ENCODE assay signal across 13 cellular contexts in the genomic region with DNA sequence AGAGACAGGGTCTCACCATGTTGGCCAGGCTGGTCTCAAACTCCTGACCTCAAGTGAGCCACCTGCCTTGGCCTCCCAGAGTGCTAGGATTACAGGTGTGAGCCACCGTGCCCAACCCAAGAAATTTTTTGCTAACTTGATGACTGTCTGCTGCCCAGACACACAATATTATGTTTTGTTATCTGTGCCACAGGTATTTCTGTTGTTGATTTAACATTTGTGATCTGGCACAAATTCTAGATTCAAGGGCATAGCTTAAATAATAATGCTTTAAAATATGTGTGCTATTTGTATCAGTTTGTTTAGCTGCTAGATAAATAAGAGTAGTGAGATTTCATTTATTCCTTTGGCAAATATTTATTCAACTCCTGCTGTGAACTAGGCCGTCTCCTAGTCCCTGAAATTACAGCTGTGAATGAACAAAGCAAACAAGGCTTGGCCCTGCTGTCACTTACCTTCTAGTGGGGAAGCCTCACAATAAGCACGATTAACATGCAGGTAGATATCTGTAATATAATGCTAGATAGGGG. TPM values are rescaled to one million over a fixed set of nuclear protein-coding genes. Genes with fewer than 3 reads are reported as not detected.
A peak's percentile ranks its signal among the peaks of the same experiment; 100 is the strongest.
DNase-seq lines count a peak whose midpoint lies in the region; ATAC-seq, FAIRE-seq and TF ChIP-seq lines count a peak whose summit lies in the region.
"Had no signal": no experiment of that assay in that cellular context is flagged by ENCODE, and none has a peak within 500 bp of the region (broad histone marks: within the 10 kb centered on the region; RNA-seq: fewer than 3 reads in every experiment).

No MANE protein-coding gene starts in this region.

- H4K20me1 ChIP-seq in astrocyte (ENCODE audit: insufficient read depth, low read length), result peaks cover 55% of the 10 kb centered on the region

- H3K4me3 ChIP-seq in astrocyte (ENCODE audit: insufficient read depth, low read depth, low read length), result no peak overlapping the region
- H3K4me3 ChIP-seq: ovary had no signal

- H3K9me3 Mint-ChIP-seq in astrocyte (ENCODE audit: unreplicated experiment) (no peaks in the 10 kb centered on the region), osteocyte (ENCODE audit: unreplicated experiment) (no peaks in the 10 kb centered on the region)
- H3K9me3 Mint-ChIP-seq: activated CD4-positive, alpha-beta T cell treated with anti-CD3 and anti-CD28 coated beads, Interleukin-2, amount 10 ng/mL, durations not matched to agents 24 days and 14 days had no signal

- H3K9ac ChIP-seq in astrocyte (ENCODE audit: low read length), result no peak overlapping the region

- H3K4me3 Mint-ChIP-seq in astrocyte (ENCODE audit: unreplicated experiment) (no peak overlapping the region), osteocyte (ENCODE audit: unreplicated experiment) (no peak overlapping the region)
- H3K4me3 Mint-ChIP-seq: activated CD4-positive, alpha-beta T cell treated with anti-CD3 and anti-CD28 coated beads, Interleukin-2, amount 10 ng/mL, durations not matched to agents 24 days and 14 days had no signal

- DNase-seq in NCI-H2107 treated with DMSO at 0.1 percent for 48 hours (lab: John Stamatoyannopoulos, UW; ENCODE audit: unreplicated experiment) (peak; percentile 76), NCI-H2107 (lab: John Stamatoyannopoulos, UW) (no peak), NCI-H2081 (lab: John Stamatoyannopoulos, UW) (peak; percentile 78 to 96), astrocyte (ENCODE audit: low read depth) (peak; percentile 37), osteocyte (ENCODE audit: extremely low spot score, unreplicated experiment) (no peak), NK-92 (lab: John Stamatoyannopoulos, UW; ENCODE audit: unreplicated experiment) (no peak), T-helper 2 cell (no peak)
- DNase-seq: activated CD4-positive, alpha-beta T cell treated with anti-CD3 and anti-CD28 coated beads, Interleukin-2, amount 10 ng/mL, durations not matched to agents 24 days and 14 days; activated naive CD4-positive, alpha-beta T cell treated with anti-CD3 and anti-CD28 coated beads, Interleukin-2, amount 50 U/mL, for 16 hours; left ventricle myocardium superior; ovary; stimulated activated CD4-positive, alpha-beta T cell treated with anti-CD3 and anti-CD28 coated beads, Interleukin-4, amount 100 ng/mL, for 1 hour had no signal

- no peak overlapping the region for H3K4me2 ChIP-seq in astrocyte (ENCODE audit: low read length)

- H3K9me3 ChIP-seq in astrocyte (ENCODE audit: insufficient read depth, low read depth, low read length), result no peaks in the 10 kb centered on the region
- H3K9me3 ChIP-seq: ovary had no signal

- no peak for TF ChIP-seq CTCF in astrocyte (IDR thresholded peaks at IDR 0.05; ENCODE audit: insufficient read depth, low read depth, low read length)
- TF ChIP-seq CTCF in osteocyte (IDR thresholded peaks at IDR 0.05), result no peak

- peaks cover 3% of the 10 kb centered on the region for H3K36me3 ChIP-seq in astrocyte (ENCODE audit: insufficient read depth, low read length)
- H3K36me3 ChIP-seq: ovary had no signal

- H3K27me3 ChIP-seq in astrocyte (ENCODE audit: insufficient read depth, low read length), result no peaks in the 10 kb centered on the region
- H3K27me3 ChIP-seq: ovary had no signal

- H3K27me3 Mint-ChIP-seq in astrocyte (ENCODE audit: low read depth, unreplicated experiment) (no peaks in the 10 kb centered on the region), osteocyte (ENCODE audit: unreplicated experiment) (no peaks in the 10 kb centered on the region)
- H3K27me3 Mint-ChIP-seq: activated CD4-positive, alpha-beta T cell treated with anti-CD3 and anti-CD28 coated beads, Interleukin-2, amount 10 ng/mL, durations not matched to agents 24 days and 14 days had no signal

- H3K27ac ChIP-seq in astrocyte (ENCODE audit: low read depth, low read length), result no peak overlapping the region
- H3K27ac ChIP-seq: ovary had no signal

- no peak overlapping the region for H2AFZ ChIP-seq in astrocyte (ENCODE audit: low read depth, low read length)

- no peak for ATAC-seq in GM21528 (IDR thresholded peaks at IDR 0.05; ENCODE audit: low FRiP score, unreplicated experiment)
- ATAC-seq: left ventricle myocardium superior had no signal

- H3K4me1 Mint-ChIP-seq in astrocyte (ENCODE audit: low read depth, unreplicated experiment) (no peaks in the 10 kb centered on the region), osteocyte (ENCODE audit: unreplicated experiment) (peaks cover 20% of the 10 kb centered on the region)

- FAIRE-seq in astrocyte (lab: Jason Lieb, UNC), result no peak

- peaks cover 38% of the 10 kb centered on the region for H3K79me2 ChIP-seq in astrocyte (ENCODE audit: insufficient read depth, low read length)

- H3K27ac Mint-ChIP-seq in astrocyte (ENCODE audit: unreplicated experiment), result no peak overlapping the region
- peak overlapping the region; percentile 73 for H3K27ac Mint-ChIP-seq in osteocyte (ENCODE audit: unreplicated experiment)
- H3K27ac Mint-ChIP-seq: activated CD4-positive, alpha-beta T cell treated with anti-CD3 and anti-CD28 coated beads, Interleukin-2, amount 10 ng/mL, durations not matched to agents 24 days and 14 days had no signal

- H3K4me1 ChIP-seq in astrocyte (ENCODE audit: insufficient read depth, low read length), result no peaks in the 10 kb centered on the region

- H3K36me3 Mint-ChIP-seq in astrocyte (ENCODE audit: low read depth, unreplicated experiment) (peaks cover 8% of the 10 kb centered on the region), osteocyte (ENCODE audit: unreplicated experiment) (peaks cover 1% of the 10 kb centered on the region)

RNA-seq across cellular contexts. Expression of gene GAPVD1, which starts 35.3 kb away (rescaled TPM):
- total RNA-seq in astrocyte (51.2 and 54.4 TPM in 2 replicates), osteocyte (56.1 and 56.5 TPM in 2 replicates)

RNA-seq across cellular contexts. Expression of gene HSPA5, which starts 55.8 kb away (rescaled TPM):
- 620 and 650 TPM in 2 replicates for total RNA-seq in astrocyte
- 282 and 300 TPM in 2 replicates for total RNA-seq in osteocyte

Comparison
In these comparisons a context has a peak if more than half of its experiments do, and no peak if none do; other contexts are left out.
1. DNase-seq: peak in NCI-H2107 treated with DMSO at 0.1 percent for 48 hours (single experiment), NCI-H2081 (2 of 2) and astrocyte (single experiment); none in NCI-H2107 (single experiment), osteocyte (single experiment), NK-92 (single experiment) and T-helper 2 cell (0 of 5).